31 cellular contexts compared by ENCODE assay signal in genomic region chr5:177611446-177612214, GRCh38. TPM values are rescaled to one million over a fixed set of nuclear protein-coding genes. Genes with fewer than 3 reads are reported as not detected.
DNase-seq lines count a peak whose midpoint lies in the region; ATAC-seq and TF ChIP-seq lines count a peak whose summit lies in the region.
"Had no signal": no experiment of that assay in that cellular context is flagged by ENCODE, and none has a peak within 500 bp of the region (broad histone marks: within the 10 kb centered on the region; RNA-seq: fewer than 3 reads in every experiment).

No MANE protein-coding gene starts in this region.

- no peaks in the 10 kb centered on the region for H3K9me3 ChIP-seq in HEK293 (ENCODE audit: control insufficient read depth, insufficient read depth, low read depth, low read length)
- H3K9me3 ChIP-seq: A549, body of pancreas, left lung, SK-N-SH, upper lobe of right lung had no signal

- no peaks in the 10 kb centered on the region for H3K27me3 Mint-ChIP-seq in activated CD4-positive, alpha-beta T cell treated with anti-CD3 and anti-CD28 coated beads, Interleukin-2, amount 10 ng/mL, durations not matched to agents 7 days and 5 days
- H3K27me3 Mint-ChIP-seq in memory B cell: no peaks in the 10 kb centered on the region
- H3K27me3 Mint-ChIP-seq: CD8-positive, alpha-beta memory T cell; central memory CD8-positive, alpha-beta T cell; dendritic cell treated with granulocyte-macrophage colony-stimulating factor and Interleukin-4, amounts not matched to agents 40 ng/mL and 50 ng/mL, for 4 days had no signal

- DNase-seq in activated CD4-positive, alpha-beta T cell treated with anti-CD3 and anti-CD28 coated beads, Interleukin-2, amount 10 ng/mL, durations not matched to agents 7 days and 5 days: no peak
- DNase-seq in activated CD4-positive, alpha-beta T cell treated with anti-CD3 and anti-CD28 coated beads for 1 hour: no peak
- DNase-seq in memory B cell (ENCODE audit: low spot score in 2 of 2) (no peak), AG08396 (ENCODE audit: low spot score) (no peak)
- DNase-seq in stimulated activated effector memory CD8-positive, alpha-beta T cell treated with anti-CD3 and anti-CD28 coated beads, Interleukin-12 subunit alpha, Interleukin-12 subunit beta, amount 100 ng/mL, for 72 hours (ENCODE audit: low spot score in 2 of 2): no peak
- DNase-seq in activated CD8-positive, alpha-beta memory T cell treated with anti-CD3 and anti-CD28 coated beads, Interleukin-2, amount 50 U/mL, for 4 hours: no peak
- DNase-seq: activated naive CD4-positive, alpha-beta T cell; activated T-cell treated with anti-CD3 and anti-CD28 coated beads, Interleukin-2, amount 50 U/mL, for 1 hour; AML-193; body of pancreas; CD8-positive, alpha-beta memory T cell; DMS 273 treated with DMSO at 0.1 percent for 48 hours; erythroblast; GOT3; islet precursor cell; left lung; MM.1S; NCI-H2029; NCI-H524 treated with DMSO at 0.1 percent for 48 hours; OCI-M1; SK-N-SH; stimulated activated naive CD4-positive, alpha-beta T cell; upper lobe of right lung had no signal

- no peak overlapping the region for H3K4me3 ChIP-seq in HEK293 (ENCODE audit: low read depth, low read length)
- H3K4me3 ChIP-seq: A549, body of pancreas, left lung, upper lobe of right lung had no signal

- H3K27ac ChIP-seq in HEK293 (ENCODE audit: extremely low read depth, low read depth, low read length): no peak overlapping the region
- H3K27ac ChIP-seq: A549, body of pancreas, KMS-11, left lung, upper lobe of right lung had no signal

- no peaks in the 10 kb centered on the region for H3K4me1 ChIP-seq in HEK293 (ENCODE audit: control insufficient read depth, insufficient read depth, low read length)
- H3K4me1 ChIP-seq: left lung, upper lobe of right lung had no signal

- POLR2A ChIA-PET in activated CD4-positive, alpha-beta T cell treated with anti-CD3 and anti-CD28 coated beads, Interleukin-2, amount 10 ng/mL, durations not matched to agents 7 days and 5 days (lab: Charles Lee): no interaction called here
- POLR2A ChIA-PET in HEK293 (lab: Yijun Ruan, JAX): interaction anchor here (1.2 kb wide), 1 partner anchor 12 kb away, joined by 3 read pairs; the partner anchor contains the start of gene B4GALT7

- H3K9me3 Mint-ChIP-seq in activated CD4-positive, alpha-beta T cell treated with anti-CD3 and anti-CD28 coated beads, Interleukin-2, amount 10 ng/mL, durations not matched to agents 7 days and 5 days: no peaks in the 10 kb centered on the region
- H3K9me3 Mint-ChIP-seq in memory B cell: no peaks in the 10 kb centered on the region
- no peaks in the 10 kb centered on the region for H3K9me3 Mint-ChIP-seq in stimulated activated effector memory CD8-positive, alpha-beta T cell treated with anti-CD3 and anti-CD28 coated beads, Interleukin-12 subunit alpha, Interleukin-12 subunit beta, amount 100 ng/mL, for 72 hours
- H3K9me3 Mint-ChIP-seq: CD8-positive, alpha-beta memory T cell; central memory CD8-positive, alpha-beta T cell; dendritic cell treated with granulocyte-macrophage colony-stimulating factor and Interleukin-4, amounts not matched to agents 40 ng/mL and 50 ng/mL, for 4 days; mesothelial cell of epicardium had no signal

- ATAC-seq in memory B cell (ENCODE audit: low read depth) (no peak), HG02840 (IDR thresholded peaks at IDR 0.05; ENCODE audit: low FRiP score, unreplicated experiment) (no peak)
- peak; percentile 4 for ATAC-seq in stimulated activated effector memory CD8-positive, alpha-beta T cell treated with anti-CD3 and anti-CD28 coated beads, Interleukin-12 subunit alpha, Interleukin-12 subunit beta, amount 100 ng/mL, for 72 hours
- ATAC-seq: A549; activated CD4-positive, CD25-positive, alpha-beta regulatory T cell treated with anti-CD3 and anti-CD28 coated beads, Interleukin-2, amount 50 U/mL, for 24 hours; body of pancreas; left lung; upper lobe of right lung had no signal

- peaks cover 8% of the 10 kb centered on the region for H3K4me1 Mint-ChIP-seq in activated CD4-positive, alpha-beta T cell treated with anti-CD3 and anti-CD28 coated beads, Interleukin-2, amount 10 ng/mL, durations not matched to agents 7 days and 5 days
- peaks cover 6% of the 10 kb centered on the region for H3K4me1 Mint-ChIP-seq in memory B cell
- H3K4me1 Mint-ChIP-seq in stimulated activated effector memory CD8-positive, alpha-beta T cell treated with anti-CD3 and anti-CD28 coated beads, Interleukin-12 subunit alpha, Interleukin-12 subunit beta, amount 100 ng/mL, for 72 hours: peaks cover 10% of the 10 kb centered on the region

- no peak overlapping the region for H3K4me3 Mint-ChIP-seq in activated CD4-positive, alpha-beta T cell treated with anti-CD3 and anti-CD28 coated beads, Interleukin-2, amount 10 ng/mL, durations not matched to agents 7 days and 5 days
- no peak overlapping the region for H3K4me3 Mint-ChIP-seq in memory B cell
- H3K4me3 Mint-ChIP-seq in stimulated activated effector memory CD8-positive, alpha-beta T cell treated with anti-CD3 and anti-CD28 coated beads, Interleukin-12 subunit alpha, Interleukin-12 subunit beta, amount 100 ng/mL, for 72 hours: no peak overlapping the region
- H3K4me3 Mint-ChIP-seq: CD8-positive, alpha-beta memory T cell; central memory CD8-positive, alpha-beta T cell; dendritic cell treated with granulocyte-macrophage colony-stimulating factor and Interleukin-4, amounts not matched to agents 40 ng/mL and 50 ng/mL, for 4 days; mesothelial cell of epicardium had no signal

- CTCF ChIA-PET in activated CD4-positive, alpha-beta T cell treated with anti-CD3 and anti-CD28 coated beads, Interleukin-2, amount 10 ng/mL, durations not matched to agents 7 days and 5 days (lab: Charles Lee): no interaction called here
- CTCF ChIA-PET in HEK293 (lab: Yijun Ruan, JAX): interaction anchor here (0.5 to 1.2 kb wide), 3 partner anchors 208 to 976 kb away, joined by 3 to 4 read pairs (median 3); no protein-coding TSS in a partner anchor

- H3K27ac Mint-ChIP-seq in activated CD4-positive, alpha-beta T cell treated with anti-CD3 and anti-CD28 coated beads, Interleukin-2, amount 10 ng/mL, durations not matched to agents 7 days and 5 days: peak overlapping the region; percentile 19
- peak overlapping the region; percentile 53 for H3K27ac Mint-ChIP-seq in memory B cell
- H3K27ac Mint-ChIP-seq in stimulated activated effector memory CD8-positive, alpha-beta T cell treated with anti-CD3 and anti-CD28 coated beads, Interleukin-12 subunit alpha, Interleukin-12 subunit beta, amount 100 ng/mL, for 72 hours: peak overlapping the region; percentile 84
- H3K27ac Mint-ChIP-seq: dendritic cell treated with granulocyte-macrophage colony-stimulating factor and Interleukin-4, amounts not matched to agents 40 ng/mL and 50 ng/mL, for 4 days; mesothelial cell of epicardium had no signal

- H3K36me3 ChIP-seq in HEK293 (ENCODE audit: control insufficient read depth in 2 of 2, insufficient read depth in 1 of 2, low read length in 2 of 2): peaks cover 12 to 40% of the 10 kb centered on the region in 2 experiments

- H3K36me3 Mint-ChIP-seq in activated CD4-positive, alpha-beta T cell treated with anti-CD3 and anti-CD28 coated beads, Interleukin-2, amount 10 ng/mL, durations not matched to agents 7 days and 5 days (ENCODE audit: low read depth): no peaks in the 10 kb centered on the region
- H3K36me3 Mint-ChIP-seq in memory B cell: no peaks in the 10 kb centered on the region
- H3K36me3 Mint-ChIP-seq in stimulated activated effector memory CD8-positive, alpha-beta T cell treated with anti-CD3 and anti-CD28 coated beads, Interleukin-12 subunit alpha, Interleukin-12 subunit beta, amount 100 ng/mL, for 72 hours: peaks cover 27% of the 10 kb centered on the region

- no peak for TF ChIP-seq CTCF in HEK293 (tag by site-specific recombination; IDR thresholded peaks at IDR 0.05)

TF ChIP-seq in HEK293, 187 proteins besides CTCF, POLR2A, EP300 and RAD21:
- peak; percentile 62; the same call in 1 of the 2 replicates for TF ChIP-seq SCRT1 (tag by site-specific recombination; IDR thresholded peaks at IDR 0.05; ENCODE audit: borderline replicate concordance)
- TF ChIP-seq ZNF654 (tag by site-specific recombination; IDR thresholded peaks at IDR 0.05; ENCODE audit: low read depth): no peak
- no peak for TF ChIP-seq ZNF529 (tag by site-specific recombination; IDR thresholded peaks at IDR 0.05; ENCODE audit: insufficient replicate concordance)
- peak; percentile 83 for TF ChIP-seq SCRT2 (tag by site-specific recombination; IDR thresholded peaks at IDR 0.05)
- no peak for TF ChIP-seq ZNF391 (tag by site-specific recombination; IDR thresholded peaks at IDR 0.05; ENCODE audit: borderline replicate concordance, low read depth)
- TF ChIP-seq SETDB1 (IDR thresholded peaks at IDR 0.05; ENCODE audit: insufficient read length, low read length): no peak
- no peak for TF ChIP-seq ZNF404 (tag by site-specific recombination; IDR thresholded peaks at IDR 0.05)

RNA-seq across cellular contexts. Expression of gene B4GALT7, which starts 11.7 kb away (rescaled TPM):
- 10 to 100 TPM; 20.3 to 20.5 TPM for total RNA-seq in activated CD4-positive, alpha-beta T cell treated with anti-CD3 and anti-CD28 coated beads, Interleukin-2, amount 10 ng/mL, durations not matched to agents 7 days and 5 days

RNA-seq across cellular contexts. Expression of gene TMED9, which starts 19.6 kb away (rescaled TPM):
- total RNA-seq in activated CD4-positive, alpha-beta T cell treated with anti-CD3 and anti-CD28 coated beads, Interleukin-2, amount 10 ng/mL, durations not matched to agents 7 days and 5 days: 100 to 1,000 TPM in 1 of 2 experiments, 10 to 100 TPM in 1; 94.0 to 105 TPM

RNA-seq across cellular contexts. Expression of gene FAM193B, which starts 57.3 kb away (rescaled TPM):
- 100 to 1,000 TPM; 102 to 120 TPM for total RNA-seq in activated CD4-positive, alpha-beta T cell treated with anti-CD3 and anti-CD28 coated beads, Interleukin-2, amount 10 ng/mL, durations not matched to agents 7 days and 5 days

Comparison
In these comparisons a context has a peak if more than half of its experiments do, and no peak if none do; other contexts are left out.
1. H3K27ac Mint-ChIP-seq: peak in every context shown above with its lines; median percentile 84 in stimulated activated effector memory CD8-positive, alpha-beta T cell treated with anti-CD3 and anti-CD28 coated beads, Interleukin-12 subunit alpha, Interleukin-12 subunit beta, amount 100 ng/mL, for 72 hours; 53 in memory B cell; 19 in activated CD4-positive, alpha-beta T cell treated with anti-CD3 and anti-CD28 coated beads, Interleukin-2, amount 10 ng/mL, durations not matched to agents 7 days and 5 days.